Comparison of ENCODE assay signal across 8 cellular contexts in genomic region chr2:109128466-109129355, GRCh38. TPM values are rescaled to one million over a fixed set of nuclear protein-coding genes. Genes with fewer than 3 reads are reported as not detected.
DNase-seq lines count a peak whose midpoint lies in the region; ATAC-seq, FAIRE-seq and TF ChIP-seq lines count a peak whose summit lies in the region.

Gene SH3RF3 (plus strand): TSS chr2:109129205.

- CTCF ChIA-PET in A549 (lab: Yijun Ruan, JAX) = interaction anchor here (0.6 to 6.8 kb wide), 21 partner anchors 9 to 417 kb away, joined by 3 to 110 read pairs (median 3); no protein-coding TSS in a partner anchor
- CTCF ChIA-PET in activated naive CD4-positive, alpha-beta T cell treated with anti-CD3 and anti-CD28 coated beads for 36 hours (lab: Charles Lee) = interaction anchor here (0.6 to 4.7 kb wide), 12 partner anchors 9 to 418 kb away, joined by 3 to 57 read pairs (median 3); no protein-coding TSS in a partner anchor

- peaks cover 2% of the 10 kb centered on the region for H3K36me3 Mint-ChIP-seq in activated naive CD4-positive, alpha-beta T cell treated with anti-CD3 and anti-CD28 coated beads for 36 hours (ENCODE audit: low read depth)

- H3K4me1 ChIP-seq in A549 (peaks cover 14% of the 10 kb centered on the region), neuron (ENCODE audit: insufficient read depth, low read length) (peaks cover 10% of the 10 kb centered on the region)

- H2AFZ ChIP-seq in neuron (ENCODE audit: low read depth, low read length) = peak within 1 kb of the TSS; percentile 93

- H3K27me3 ChIP-seq in MG63 (peaks cover 5% of the 10 kb centered on the region; the same call in 1 of the 2 replicates), neuron (ENCODE audit: insufficient read depth, low read length) (peaks cover 37% of the 10 kb centered on the region)

- H3K36me3 ChIP-seq in MG63 (no peaks in the 10 kb centered on the region), neuron (ENCODE audit: insufficient read depth, low read length) (no peaks in the 10 kb centered on the region)

- H3K4me2 ChIP-seq in A549 = peak within 1 kb of the TSS; percentile 97

- peak within 1 kb of the TSS; percentile 44 to 74; a peak in 4 of 6 replicates for H3K27ac ChIP-seq in A549

- ATAC-seq in A549 = peak; percentile 57 to 63

- H3K27me3 Mint-ChIP-seq in activated naive CD4-positive, alpha-beta T cell treated with anti-CD3 and anti-CD28 coated beads for 36 hours (ENCODE audit: low read depth) = peaks cover 6% of the 10 kb centered on the region

- H3K4me3 Mint-ChIP-seq in activated naive CD4-positive, alpha-beta T cell treated with anti-CD3 and anti-CD28 coated beads for 36 hours = peak within 1 kb of the TSS; percentile 82

- DNase-seq in A549 (ENCODE audit: low read depth in 1 of 2, low spot score in 1 of 2) (peak; percentile 24 to 61), GM13977 (ENCODE audit: low spot score) (peak; percentile 68), MG63 (peak; percentile 49), glomerular visceral epithelial cell (ENCODE audit: extremely low spot score) (peak; percentile 15), NCI-H1930 (lab: John Stamatoyannopoulos, UW) (no peak), pons (ENCODE audit: low spot score) (no peak)
- peak; percentile 50 for DNase-seq in activated naive CD4-positive, alpha-beta T cell treated with anti-CD3 and anti-CD28 coated beads for 36 hours

- intact Hi-C loops in activated naive CD4-positive, alpha-beta T cell treated with anti-CD3 and anti-CD28 coated beads for 36 hours (cut with micrococcal nuclease) = loop anchor here (1.0 to 5.0 kb wide), 12 partner anchors 16 to 486 kb away; partner anchors contain the start of gene SOWAHC

- no peaks in the 10 kb centered on the region for H3K9me3 Mint-ChIP-seq in activated naive CD4-positive, alpha-beta T cell treated with anti-CD3 and anti-CD28 coated beads for 36 hours

- TF ChIP-seq POLR2A in A549 (IDR thresholded peaks at IDR 0.05; ENCODE audit: low read length) = no peak

- peak within 1 kb of the TSS; percentile 64 for H3K4me3 ChIP-seq in A549
- peak within 1 kb of the TSS; percentile 41 for H3K4me3 ChIP-seq in MG63
- peak within 1 kb of the TSS; percentile 54 for H3K4me3 ChIP-seq in neuron (ENCODE audit: low read length)

- POLR2A ChIA-PET in A549 (lab: Yijun Ruan, JAX) = no interaction called here

- TF ChIP-seq CTCF in A549 (IDR thresholded peaks at IDR 0.05) (no peak), GM13977 (IDR thresholded peaks at IDR 0.05; ENCODE audit: extremely low read depth, insufficient read depth, missing control alignments) (no peak)

- FAIRE-seq in A549 (lab: Jason Lieb, UNC) = no peak

- WGBS in A549 (ENCODE audit: missing lambda C conversion rate) = 0% methylated on average over 22 of the region's 102 CpGs

- peaks cover 42% of the 10 kb centered on the region for H3K4me1 Mint-ChIP-seq in activated naive CD4-positive, alpha-beta T cell treated with anti-CD3 and anti-CD28 coated beads for 36 hours (ENCODE audit: low read depth)

- in situ Hi-C loops in GM13977 (cut with MboI; ENCODE audit: low pct_unique_long_range_greater_than_20kb, low sequenced_read_pairs, unreplicated experiment) = no loop called here

- H3K27ac Mint-ChIP-seq in activated naive CD4-positive, alpha-beta T cell treated with anti-CD3 and anti-CD28 coated beads for 36 hours = no peak within 1 kb of the TSS

- TF ChIP-seq EP300 in A549 (IDR thresholded peaks at IDR 0.05) = no peak

- H3K9me3 ChIP-seq in A549 = no peaks in the 10 kb centered on the region
- no peaks in the 10 kb centered on the region for H3K9me3 ChIP-seq in MG63
- no peaks in the 10 kb centered on the region for H3K9me3 ChIP-seq in neuron (ENCODE audit: low read length)

- TF ChIP-seq RAD21 in A549 (conservative IDR thresholded peaks at IDR 0.05 in 1 of 2, IDR thresholded peaks at IDR 0.05 in 1 of 2) = no peak

TF ChIP-seq in A549, 52 proteins besides CTCF, POLR2A, EP300 and RAD21:
- TF ChIP-seq E2F6 (IDR thresholded peaks at IDR 0.05; ENCODE audit: borderline replicate concordance, low read depth) = 0 out of 2 replicates have a peak, but pooled peaks have one; percentile 6
- peak; percentile 74 for TF ChIP-seq MAX (IDR thresholded peaks at IDR 0.05)
- no peak for TF ChIP-seq TP53 (CRISPR knock-in tag; IDR thresholded peaks at IDR 0.05)
- TF ChIP-seq HDAC2 (IDR thresholded peaks at IDR 0.05) = peak; percentile 65; the same call in 1 of the 2 replicates

RNA-seq across cellular contexts. Expression of gene SH3RF3, which starts in this region (rescaled TPM):
- 0.04 and 0.07 TPM in 2 replicates for polyA plus RNA-seq in A549 (2011; rRNA removed)
- 0.04 and 0.13 TPM in 2 replicates for polyA plus RNA-seq in A549 (2012; cell fraction: cytosol; rRNA removed)
- 0.12 and 0.21 TPM in 2 replicates for polyA plus RNA-seq in A549 (2012; cell fraction: nucleus; rRNA removed)
- 0.21 to 0.26 TPM (median 0.21 TPM) in 3 replicates for polyA plus RNA-seq in A549 (2017; fragmentation: RNase III; extraction: RNeasy Plus Mini Kit Qiagen cat#74134 plus additional on column Dnase treatment)
- 0.05 and 0.17 TPM in 2 replicates for polyA minus RNA-seq in A549 (2011; rRNA and poly(A)+ RNA removed)
- total RNA-seq in MG63 (2014; rRNA removed; shearing (Covaris generic); ENCODE audit: low replicate concordance) = 0.22 and 0.82 TPM in 2 replicates
- total RNA-seq in activated naive CD4-positive, alpha-beta T cell treated with anti-CD3 and anti-CD28 coated beads for 36 hours = 1 to 10 TPM; 1.8 to 2.0 TPM

Comparison
In these comparisons a context has a peak if more than half of its experiments do, and no peak if none do; other contexts are left out.
1. Peak in DNase-seq, ATAC-seq, H3K4me3 ChIP-seq, H3K27ac ChIP-seq and H3K4me2 ChIP-seq in A549; RNA of the gene not detected or under 1 TPM.
2. Peak in DNase-seq and H3K4me3 ChIP-seq in MG63; RNA of the gene not detected or under 1 TPM.
3. DNase-seq: peak in GM13977 (single experiment), activated naive CD4-positive, alpha-beta T cell treated with anti-CD3 and anti-CD28 coated beads for 36 hours (single experiment) and glomerular visceral epithelial cell (single experiment); none in NCI-H1930 (0 of 2) and pons (single experiment).
4. Peak in every context shown above with its lines, with median percentiles within 50 percentile points of each other: H3K4me3 ChIP-seq.